Comparison of ENCODE assay signal across 10 cellular contexts in genomic region chr4:8438743-8439142, GRCh38. TPM values are rescaled to one million over a fixed set of nuclear protein-coding genes. Genes with fewer than 3 reads are reported as not detected.
DNase-seq lines count a peak whose midpoint lies in the region; ATAC-seq and TF ChIP-seq lines count a peak whose summit lies in the region.
"Had no signal": no experiment of that assay in that cellular context is flagged by ENCODE, and none has a peak within 500 bp of the region (broad histone marks: within the 10 kb centered on the region; RNA-seq: fewer than 3 reads in every experiment).

No MANE protein-coding gene starts in this region.

- H3K9me3 ChIP-seq in CD4-positive, alpha-beta T cell (ENCODE audit: control insufficient read depth, low read length), result no peaks in the 10 kb centered on the region
- H3K9me3 ChIP-seq in Karpas-422 (ENCODE audit: low read length) (no peaks in the 10 kb centered on the region), breast epithelium (peaks cover 0 to 6% of the 10 kb centered on the region in 2 donors), BE2C (no peaks in the 10 kb centered on the region)
- H3K9me3 ChIP-seq: thoracic aorta had no signal

- no peaks in the 10 kb centered on the region for H3K27me3 ChIP-seq in CD4-positive, alpha-beta T cell (ENCODE audit: control insufficient read depth, insufficient read depth, low read length)
- H3K27me3 ChIP-seq in Karpas-422 (ENCODE audit: low read length) (no peaks in the 10 kb centered on the region), breast epithelium (no peaks in the 10 kb centered on the region), BE2C (no peaks in the 10 kb centered on the region)

- no peaks in the 10 kb centered on the region for H3K9me2 ChIP-seq in Karpas-422 (replicated peaks; ENCODE audit: insufficient read depth, low read length)

- peaks cover 2% of the 10 kb centered on the region for H3K9me3 Mint-ChIP-seq in CD4-positive, alpha-beta T cell
- no peaks in the 10 kb centered on the region for H3K9me3 Mint-ChIP-seq in naive thymus-derived CD8-positive, alpha-beta T cell

- TF ChIP-seq POLR2A in breast epithelium (IDR thresholded peaks at IDR 0.05), result no peak

- no peak for ATAC-seq in CD4-positive, alpha-beta T cell (ENCODE audit: poor library complexity)
- no peak for ATAC-seq in naive thymus-derived CD8-positive, alpha-beta T cell
- no peak for ATAC-seq in HG02870 (IDR thresholded peaks at IDR 0.05; ENCODE audit: unreplicated experiment)

- H2AFZ ChIP-seq in Karpas-422 (ENCODE audit: low read length), result no peak overlapping the region

- H3K27me3 Mint-ChIP-seq in CD4-positive, alpha-beta T cell, result no peaks in the 10 kb centered on the region
- H3K27me3 Mint-ChIP-seq in naive thymus-derived CD8-positive, alpha-beta T cell, result no peaks in the 10 kb centered on the region

- peaks cover 48% of the 10 kb centered on the region for H3K4me1 ChIP-seq in Karpas-422 (ENCODE audit: low read length)
- peaks cover 10 to 28% of the 10 kb centered on the region in 2 donors for H3K4me1 ChIP-seq in breast epithelium
- no peaks in the 10 kb centered on the region; the same call in none of the 2 replicates for H3K4me1 ChIP-seq in BE2C

- H3K36me3 Mint-ChIP-seq in CD4-positive, alpha-beta T cell (ENCODE audit: low read depth), result peaks cover 15% of the 10 kb centered on the region
- peaks cover 4 to 5% (median 4%) of the 10 kb centered on the region in 3 donors for H3K36me3 Mint-ChIP-seq in naive thymus-derived CD8-positive, alpha-beta T cell

- H3K4me3 ChIP-seq in Karpas-422 (ENCODE audit: low read length) (no peak overlapping the region; the same call in 1 of the 2 replicates), breast epithelium (peak overlapping the region in 1 of 3 donors; percentile 17), BE2C (ENCODE audit: low read depth, low read length) (no peak overlapping the region; the same call in 1 of the 2 replicates)

- H3K4me1 Mint-ChIP-seq in CD4-positive, alpha-beta T cell (ENCODE audit: low read depth), result peaks cover 84% of the 10 kb centered on the region
- peaks cover 43 to 92% (median 91%) of the 10 kb centered on the region in 4 donors for H3K4me1 Mint-ChIP-seq in naive thymus-derived CD8-positive, alpha-beta T cell

- H3K4me3 Mint-ChIP-seq in CD4-positive, alpha-beta T cell, result peak overlapping the region; percentile 77
- H3K4me3 Mint-ChIP-seq in naive thymus-derived CD8-positive, alpha-beta T cell, result peak overlapping the region; percentile 6 to 100 (median 57)

- no peak for TF ChIP-seq CTCF in CD4-positive, alpha-beta T cell (IDR thresholded peaks at IDR 0.05)
- TF ChIP-seq CTCF in breast epithelium (IDR thresholded peaks at IDR 0.05) (no peak), BE2C (IDR thresholded peaks at IDR 0.05; ENCODE audit: low read depth, low read length) (no peak)

- H3K79me2 ChIP-seq in Karpas-422 (ENCODE audit: low read length), result peaks cover 86% of the 10 kb centered on the region

- H3K27ac ChIP-seq in CD4-positive, alpha-beta T cell (ENCODE audit: low read depth, low read length), result no peak overlapping the region
- H3K27ac ChIP-seq in Karpas-422 (ENCODE audit: low read length) (no peak overlapping the region), breast epithelium (peak overlapping the region; percentile 96 to 97)
- H3K27ac ChIP-seq: VCaP had no signal

- no peak for DNase-seq in CD4-positive, alpha-beta T cell
- no peak for DNase-seq in Karpas-422
- no peak for DNase-seq in breast epithelium (ENCODE audit: low spot score in 2 of 2)
- DNase-seq in naive thymus-derived CD8-positive, alpha-beta T cell, result no peak
- DNase-seq in COLO668 (lab: John Stamatoyannopoulos, UW; ENCODE audit: unreplicated experiment), result no peak
- DNase-seq in stimulated activated naive CD4-positive, alpha-beta T cell (lab: John Stamatoyannopoulos, UW), result no peak
- DNase-seq in BE2C, result no peak

- intact Hi-C loops in CD4-positive, alpha-beta T cell (cut with DNase I, micrococcal nuclease), result loop anchor here in 1 of 2 experiments (10.0 kb wide), 2 partner anchors 504 to 584 kb away; partner anchors contain the start of gene AFAP1
- intact Hi-C loops in breast epithelium (cut with DNase I; ENCODE audit: low total_unique reads), result no loop called here

- POLR2A ChIA-PET in CD4-positive, alpha-beta T cell (lab: Charles Lee), result no interaction called here
- POLR2A ChIA-PET in naive thymus-derived CD8-positive, alpha-beta T cell (lab: Charles Lee), result no interaction called here

- peak overlapping the region; percentile 99 for H3K27ac Mint-ChIP-seq in CD4-positive, alpha-beta T cell
- H3K27ac Mint-ChIP-seq in naive thymus-derived CD8-positive, alpha-beta T cell, result peak overlapping the region in 7 of 10 donors; percentile 6 to 99 (median 53)

- CTCF ChIA-PET in CD4-positive, alpha-beta T cell (lab: Charles Lee), result interaction anchor here (1.3 kb wide), 1 partner anchor 10 kb away, joined by 4 read pairs; no protein-coding TSS in a partner anchor

- peaks cover 10% of the 10 kb centered on the region; the same call in 1 of the 2 replicates for H4K20me1 ChIP-seq in Karpas-422 (ENCODE audit: insufficient read depth, low read depth, low read length)

- H3K9ac ChIP-seq in Karpas-422 (ENCODE audit: low read length), result no peak overlapping the region

- peak overlapping the region; percentile 76 for H3K4me2 ChIP-seq in Karpas-422 (ENCODE audit: low read depth, low read length, poor library complexity, severe bottlenecking)

- H3K36me3 ChIP-seq in Karpas-422 (ENCODE audit: insufficient read depth, low read length) (no peaks in the 10 kb centered on the region), breast epithelium (no peaks in the 10 kb centered on the region), BE2C (no peaks in the 10 kb centered on the region)
- H3K36me3 ChIP-seq: thoracic aorta had no signal

RNA-seq across cellular contexts. Expression of gene ACOX3, which starts 1.8 kb away (rescaled TPM):
- 1 to 10 TPM; 4.9 to 6.1 TPM for total RNA-seq in CD4-positive, alpha-beta T cell
- 7.8 and 17.6 TPM in 2 replicates for total RNA-seq in Karpas-422 (2014; rRNA removed; shearing (Covaris generic); ENCODE audit: low replicate concordance)
- total RNA-seq in breast epithelium, result 10 to 100 TPM; 24.0 to 69.4 (median 47.9) TPM
- 10 to 100 TPM; 14.8 to 17.3 TPM for total RNA-seq in naive thymus-derived CD8-positive, alpha-beta T cell
- 10 to 100 TPM in 2 of 3 donors, 1 to 10 TPM in 1; 9.5 to 14.3 (median 11.4) TPM for polyA plus RNA-seq in naive thymus-derived CD8-positive, alpha-beta T cell
- 3.6 TPM for polyA plus RNA-seq in BE2C (2012; ENCODE audit: insufficient read depth, insufficient read length, low read depth)

RNA-seq across cellular contexts. Expression of gene TRMT44, which starts 1.8 kb away (rescaled TPM):
- 10 to 100 TPM; 25.6 to 29.2 TPM for total RNA-seq in CD4-positive, alpha-beta T cell
- 14.1 and 16.2 TPM in 2 replicates for total RNA-seq in Karpas-422 (2014; rRNA removed; shearing (Covaris generic); ENCODE audit: low replicate concordance)
- 10 to 100 TPM; 24.6 to 47.7 (median 28.2) TPM for total RNA-seq in breast epithelium
- 10 to 100 TPM; 29.0 to 37.5 TPM for total RNA-seq in naive thymus-derived CD8-positive, alpha-beta T cell
- 10 to 100 TPM; 11.3 to 15.4 (median 13.0) TPM for polyA plus RNA-seq in naive thymus-derived CD8-positive, alpha-beta T cell
- 14.8 TPM for polyA plus RNA-seq in BE2C (2012; ENCODE audit: insufficient read depth, insufficient read length, low read depth)

Comparison
In these comparisons a context has a peak if more than half of its experiments do, and no peak if none do; other contexts are left out.
1. H3K27ac ChIP-seq: peak in breast epithelium (2 of 2); none in CD4-positive, alpha-beta T cell (single experiment) and Karpas-422 (single experiment).